In the genomic region with DNA sequence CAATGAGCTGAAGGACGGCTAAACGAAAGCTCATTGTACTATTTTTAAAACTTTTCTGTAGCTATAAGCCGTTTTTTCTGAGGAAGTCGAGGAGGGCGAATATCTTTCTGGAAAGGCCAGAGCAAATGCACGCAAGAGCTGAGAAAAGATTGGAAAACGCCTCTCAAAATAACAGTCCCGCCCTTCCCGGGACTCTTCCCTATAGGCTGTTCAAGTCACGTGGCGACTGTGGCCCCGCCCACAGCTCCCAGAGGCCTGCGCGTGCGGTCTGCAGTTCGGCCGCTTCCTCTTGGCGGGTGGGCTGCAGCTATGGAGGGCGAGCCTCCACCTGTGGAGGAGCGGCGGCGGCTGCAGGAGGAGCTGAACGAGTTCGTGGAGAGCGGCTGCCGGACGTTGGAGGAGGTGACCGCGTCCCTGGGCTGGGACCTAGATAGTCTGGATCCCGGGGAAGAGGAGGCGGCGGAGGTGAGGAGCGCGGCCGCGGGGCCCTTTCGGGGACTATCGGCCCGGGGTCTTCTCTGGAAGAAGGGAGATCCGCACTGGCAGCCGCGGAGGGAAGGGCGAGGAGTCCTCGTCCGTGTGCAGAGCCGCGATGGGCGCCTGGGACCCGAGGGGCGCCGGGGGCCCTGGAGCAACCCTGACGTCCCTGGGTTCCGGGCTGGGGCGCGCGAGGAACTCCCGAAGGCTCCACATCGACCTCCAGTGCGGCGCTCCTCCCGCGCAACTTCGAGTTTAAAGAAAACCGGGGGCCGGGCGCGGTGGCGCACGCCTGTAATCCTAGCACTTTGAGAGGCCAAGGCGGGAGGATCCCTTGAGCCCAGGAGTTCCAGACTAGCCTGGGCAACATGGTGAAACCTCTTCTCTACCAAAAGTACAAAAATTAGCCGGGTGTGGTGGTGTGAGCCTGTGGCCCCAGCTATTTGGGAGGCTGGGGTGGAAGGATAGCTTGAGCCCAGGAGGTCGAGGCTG, we compare ENCODE assay signal across 1 cellular context.
TF ChIP-seq lines count a peak whose summit lies in the region.

A gene with protein sequence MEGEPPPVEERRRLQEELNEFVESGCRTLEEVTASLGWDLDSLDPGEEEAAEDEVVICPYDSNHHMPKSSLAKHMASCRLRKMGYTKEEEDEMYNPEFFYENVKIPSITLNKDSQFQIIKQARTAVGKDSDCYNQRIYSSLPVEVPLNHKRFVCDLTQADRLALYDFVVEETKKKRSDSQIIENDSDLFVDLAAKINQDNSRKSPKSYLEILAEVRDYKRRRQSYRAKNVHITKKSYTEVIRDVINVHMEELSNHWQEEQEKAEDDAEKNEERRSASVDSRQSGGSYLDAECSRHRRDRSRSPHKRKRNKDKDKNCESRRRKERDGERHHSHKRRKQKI (plus strand): TSS at position 250 of the 969 bp plus-strand sequence. CDS start 60 bp downstream, at position 310.

TF ChIP-seq in HepG2, 621 proteins besides CTCF, POLR2A, EP300 and RAD21 (continued from another document and continues in another):
- TF ChIP-seq, protein P1, sequence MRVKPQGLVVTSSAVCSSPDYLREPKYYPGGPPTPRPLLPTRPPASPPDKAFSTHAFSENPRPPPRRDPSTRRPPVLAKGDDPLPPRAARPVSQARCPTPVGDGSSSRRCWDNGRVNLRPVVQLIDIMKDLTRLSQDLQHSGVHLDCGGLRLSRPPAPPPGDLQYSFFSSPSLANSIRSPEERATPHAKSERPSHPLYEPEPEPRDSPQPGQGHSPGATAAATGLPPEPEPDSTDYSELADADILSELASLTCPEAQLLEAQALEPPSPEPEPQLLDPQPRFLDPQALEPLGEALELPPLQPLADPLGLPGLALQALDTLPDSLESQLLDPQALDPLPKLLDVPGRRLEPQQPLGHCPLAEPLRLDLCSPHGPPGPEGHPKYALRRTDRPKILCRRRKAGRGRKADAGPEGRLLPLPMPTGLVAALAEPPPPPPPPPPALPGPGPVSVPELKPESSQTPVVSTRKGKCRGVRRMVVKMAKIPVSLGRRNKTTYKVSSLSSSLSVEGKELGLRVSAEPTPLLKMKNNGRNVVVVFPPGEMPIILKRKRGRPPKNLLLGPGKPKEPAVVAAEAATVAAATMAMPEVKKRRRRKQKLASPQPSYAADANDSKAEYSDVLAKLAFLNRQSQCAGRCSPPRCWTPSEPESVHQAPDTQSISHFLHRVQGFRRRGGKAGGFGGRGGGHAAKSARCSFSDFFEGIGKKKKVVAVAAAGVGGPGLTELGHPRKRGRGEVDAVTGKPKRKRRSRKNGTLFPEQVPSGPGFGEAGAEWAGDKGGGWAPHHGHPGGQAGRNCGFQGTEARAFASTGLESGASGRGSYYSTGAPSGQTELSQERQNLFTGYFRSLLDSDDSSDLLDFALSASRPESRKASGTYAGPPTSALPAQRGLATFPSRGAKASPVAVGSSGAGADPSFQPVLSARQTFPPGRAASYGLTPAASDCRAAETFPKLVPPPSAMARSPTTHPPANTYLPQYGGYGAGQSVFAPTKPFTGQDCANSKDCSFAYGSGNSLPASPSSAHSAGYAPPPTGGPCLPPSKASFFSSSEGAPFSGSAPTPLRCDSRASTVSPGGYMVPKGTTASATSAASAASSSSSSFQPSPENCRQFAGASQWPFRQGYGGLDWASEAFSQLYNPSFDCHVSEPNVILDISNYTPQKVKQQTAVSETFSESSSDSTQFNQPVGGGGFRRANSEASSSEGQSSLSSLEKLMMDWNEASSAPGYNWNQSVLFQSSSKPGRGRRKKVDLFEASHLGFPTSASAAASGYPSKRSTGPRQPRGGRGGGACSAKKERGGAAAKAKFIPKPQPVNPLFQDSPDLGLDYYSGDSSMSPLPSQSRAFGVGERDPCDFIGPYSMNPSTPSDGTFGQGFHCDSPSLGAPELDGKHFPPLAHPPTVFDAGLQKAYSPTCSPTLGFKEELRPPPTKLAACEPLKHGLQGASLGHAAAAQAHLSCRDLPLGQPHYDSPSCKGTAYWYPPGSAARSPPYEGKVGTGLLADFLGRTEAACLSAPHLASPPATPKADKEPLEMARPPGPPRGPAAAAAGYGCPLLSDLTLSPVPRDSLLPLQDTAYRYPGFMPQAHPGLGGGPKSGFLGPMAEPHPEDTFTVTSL (CRISPR knock-in tag; IDR thresholded peaks at IDR 0.05; ENCODE audit: borderline replicate concordance) = 0 out of 2 replicates have a peak, but pooled peaks have one; percentile 26
- TF ChIP-seq ZSCAN31 (CRISPR knock-in tag; IDR thresholded peaks at IDR 0.05; ENCODE audit: low read depth) = peak; percentile 76; the same call in 1 of the 2 replicates
- 0 out of 2 replicates have a peak, but pooled peaks have one; percentile 82 for TF ChIP-seq ZNF446 (CRISPR knock-in tag; IDR thresholded peaks at IDR 0.05)
- peak; percentile 80; the same call in 1 of the 2 replicates for TF ChIP-seq ZNF670 (CRISPR knock-in tag; IDR thresholded peaks at IDR 0.05; ENCODE audit: borderline replicate concordance)
- TF ChIP-seq DR1 (CRISPR knock-in tag; IDR thresholded peaks at IDR 0.05) = peak; percentile 56; the same call in 1 of the 2 replicates
- no peak for TF ChIP-seq NCOR1 (IDR thresholded peaks at IDR 0.05; ENCODE audit: borderline replicate concordance, low read length)
- peak; percentile 87 for TF ChIP-seq ZNF335 (CRISPR knock-in tag; IDR thresholded peaks at IDR 0.05)
- TF ChIP-seq, protein P2, sequence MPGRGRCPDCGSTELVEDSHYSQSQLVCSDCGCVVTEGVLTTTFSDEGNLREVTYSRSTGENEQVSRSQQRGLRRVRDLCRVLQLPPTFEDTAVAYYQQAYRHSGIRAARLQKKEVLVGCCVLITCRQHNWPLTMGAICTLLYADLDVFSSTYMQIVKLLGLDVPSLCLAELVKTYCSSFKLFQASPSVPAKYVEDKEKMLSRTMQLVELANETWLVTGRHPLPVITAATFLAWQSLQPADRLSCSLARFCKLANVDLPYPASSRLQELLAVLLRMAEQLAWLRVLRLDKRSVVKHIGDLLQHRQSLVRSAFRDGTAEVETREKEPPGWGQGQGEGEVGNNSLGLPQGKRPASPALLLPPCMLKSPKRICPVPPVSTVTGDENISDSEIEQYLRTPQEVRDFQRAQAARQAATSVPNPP (CRISPR knock-in tag; IDR thresholded peaks at IDR 0.05) = no peak
- peak; percentile 81 for TF ChIP-seq SAFB2 (CRISPR knock-in tag; IDR thresholded peaks at IDR 0.05; ENCODE audit: borderline replicate concordance, low read depth)
- TF ChIP-seq ZNF235 (CRISPR knock-in tag; IDR thresholded peaks at IDR 0.05; ENCODE audit: borderline replicate concordance) = 0 out of 2 replicates have a peak, but pooled peaks have one; percentile 65
- no peak for TF ChIP-seq ZNF850 (CRISPR knock-in tag; conservative IDR thresholded peaks at IDR 0.05)
- TF ChIP-seq ZNF337 (CRISPR knock-in tag; IDR thresholded peaks at IDR 0.05; ENCODE audit: borderline replicate concordance, low read depth) = no peak
- TF ChIP-seq, protein P3, sequence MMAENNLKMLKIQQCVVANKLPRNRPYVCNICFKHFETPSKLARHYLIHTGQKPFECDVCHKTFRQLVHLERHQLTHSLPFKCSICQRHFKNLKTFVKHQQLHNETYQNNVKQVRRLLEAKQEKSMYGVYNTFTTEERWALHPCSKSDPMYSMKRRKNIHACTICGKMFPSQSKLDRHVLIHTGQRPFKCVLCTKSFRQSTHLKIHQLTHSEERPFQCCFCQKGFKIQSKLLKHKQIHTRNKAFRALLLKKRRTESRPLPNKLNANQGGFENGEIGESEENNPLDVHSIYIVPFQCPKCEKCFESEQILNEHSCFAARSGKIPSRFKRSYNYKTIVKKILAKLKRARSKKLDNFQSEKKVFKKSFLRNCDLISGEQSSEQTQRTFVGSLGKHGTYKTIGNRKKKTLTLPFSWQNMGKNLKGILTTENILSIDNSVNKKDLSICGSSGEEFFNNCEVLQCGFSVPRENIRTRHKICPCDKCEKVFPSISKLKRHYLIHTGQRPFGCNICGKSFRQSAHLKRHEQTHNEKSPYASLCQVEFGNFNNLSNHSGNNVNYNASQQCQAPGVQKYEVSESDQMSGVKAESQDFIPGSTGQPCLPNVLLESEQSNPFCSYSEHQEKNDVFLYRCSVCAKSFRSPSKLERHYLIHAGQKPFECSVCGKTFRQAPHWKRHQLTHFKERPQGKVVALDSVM (CRISPR knock-in tag; IDR thresholded peaks at IDR 0.05) = peak; percentile 89
- TF ChIP-seq ZNF382 (CRISPR knock-in tag; IDR thresholded peaks at IDR 0.05; ENCODE audit: borderline replicate concordance) = no peak
- peak; percentile 59; the same call in 1 of the 2 replicates for TF ChIP-seq IRX3 (CRISPR knock-in tag; IDR thresholded peaks at IDR 0.05; ENCODE audit: borderline replicate concordance, low read depth)
- TF ChIP-seq, protein P4, sequence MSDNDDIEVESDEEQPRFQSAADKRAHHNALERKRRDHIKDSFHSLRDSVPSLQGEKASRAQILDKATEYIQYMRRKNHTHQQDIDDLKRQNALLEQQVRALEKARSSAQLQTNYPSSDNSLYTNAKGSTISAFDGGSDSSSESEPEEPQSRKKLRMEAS (IDR thresholded peaks at IDR 0.05) = peak; percentile 95
- TF ChIP-seq SP4 (CRISPR knock-in tag; IDR thresholded peaks at IDR 0.05) = peak; percentile 95
- TF ChIP-seq, protein P5, sequence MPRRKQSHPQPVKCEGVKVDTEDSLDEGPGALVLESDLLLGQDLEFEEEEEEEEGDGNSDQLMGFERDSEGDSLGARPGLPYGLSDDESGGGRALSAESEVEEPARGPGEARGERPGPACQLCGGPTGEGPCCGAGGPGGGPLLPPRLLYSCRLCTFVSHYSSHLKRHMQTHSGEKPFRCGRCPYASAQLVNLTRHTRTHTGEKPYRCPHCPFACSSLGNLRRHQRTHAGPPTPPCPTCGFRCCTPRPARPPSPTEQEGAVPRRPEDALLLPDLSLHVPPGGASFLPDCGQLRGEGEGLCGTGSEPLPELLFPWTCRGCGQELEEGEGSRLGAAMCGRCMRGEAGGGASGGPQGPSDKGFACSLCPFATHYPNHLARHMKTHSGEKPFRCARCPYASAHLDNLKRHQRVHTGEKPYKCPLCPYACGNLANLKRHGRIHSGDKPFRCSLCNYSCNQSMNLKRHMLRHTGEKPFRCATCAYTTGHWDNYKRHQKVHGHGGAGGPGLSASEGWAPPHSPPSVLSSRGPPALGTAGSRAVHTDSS (CRISPR knock-in tag; conservative IDR thresholded peaks at IDR 0.05) = no peak
- peak; percentile 93 for TF ChIP-seq RBFOX2 (IDR thresholded peaks at IDR 0.05; ENCODE audit: low read depth, low read length)
- no peak for TF ChIP-seq ZNF879 (CRISPR knock-in tag; IDR thresholded peaks at IDR 0.05)
- TF ChIP-seq PRMT3 (CRISPR knock-in tag; IDR thresholded peaks at IDR 0.05; ENCODE audit: borderline replicate concordance, low read depth) = no peak; the same call in 1 of the 2 replicates
- no peak for TF ChIP-seq ZNF256 (CRISPR knock-in tag; conservative IDR thresholded peaks at IDR 0.05)
- TF ChIP-seq ZNF792 (CRISPR knock-in tag; IDR thresholded peaks at IDR 0.05) = peak; percentile 86; the same call in 1 of the 2 replicates
- no peak for TF ChIP-seq MAFK (conservative IDR thresholded peaks at IDR 0.05 in 1 of 2, IDR thresholded peaks at IDR 0.05 in 1 of 2; ENCODE audit: low read length in 2 of 2)
- no peak for TF ChIP-seq HNRNPL (IDR thresholded peaks at IDR 0.05; ENCODE audit: low read depth, low read length)
- TF ChIP-seq, protein P6, sequence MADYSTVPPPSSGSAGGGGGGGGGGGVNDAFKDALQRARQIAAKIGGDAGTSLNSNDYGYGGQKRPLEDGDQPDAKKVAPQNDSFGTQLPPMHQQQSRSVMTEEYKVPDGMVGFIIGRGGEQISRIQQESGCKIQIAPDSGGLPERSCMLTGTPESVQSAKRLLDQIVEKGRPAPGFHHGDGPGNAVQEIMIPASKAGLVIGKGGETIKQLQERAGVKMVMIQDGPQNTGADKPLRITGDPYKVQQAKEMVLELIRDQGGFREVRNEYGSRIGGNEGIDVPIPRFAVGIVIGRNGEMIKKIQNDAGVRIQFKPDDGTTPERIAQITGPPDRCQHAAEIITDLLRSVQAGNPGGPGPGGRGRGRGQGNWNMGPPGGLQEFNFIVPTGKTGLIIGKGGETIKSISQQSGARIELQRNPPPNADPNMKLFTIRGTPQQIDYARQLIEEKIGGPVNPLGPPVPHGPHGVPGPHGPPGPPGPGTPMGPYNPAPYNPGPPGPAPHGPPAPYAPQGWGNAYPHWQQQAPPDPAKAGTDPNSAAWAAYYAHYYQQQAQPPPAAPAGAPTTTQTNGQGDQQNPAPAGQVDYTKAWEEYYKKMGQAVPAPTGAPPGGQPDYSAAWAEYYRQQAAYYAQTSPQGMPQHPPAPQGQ (CRISPR knock-in tag; IDR thresholded peaks at IDR 0.05; ENCODE audit: borderline replicate concordance) = no peak
- TF ChIP-seq KDM5B (CRISPR knock-in tag; IDR thresholded peaks at IDR 0.05; ENCODE audit: borderline replicate concordance) = peak; percentile 90; the same call in 1 of the 2 replicates
- no peak for TF ChIP-seq ZIK1 (CRISPR knock-in tag; IDR thresholded peaks at IDR 0.05; ENCODE audit: borderline replicate concordance, low read depth)
- TF ChIP-seq, protein P7, sequence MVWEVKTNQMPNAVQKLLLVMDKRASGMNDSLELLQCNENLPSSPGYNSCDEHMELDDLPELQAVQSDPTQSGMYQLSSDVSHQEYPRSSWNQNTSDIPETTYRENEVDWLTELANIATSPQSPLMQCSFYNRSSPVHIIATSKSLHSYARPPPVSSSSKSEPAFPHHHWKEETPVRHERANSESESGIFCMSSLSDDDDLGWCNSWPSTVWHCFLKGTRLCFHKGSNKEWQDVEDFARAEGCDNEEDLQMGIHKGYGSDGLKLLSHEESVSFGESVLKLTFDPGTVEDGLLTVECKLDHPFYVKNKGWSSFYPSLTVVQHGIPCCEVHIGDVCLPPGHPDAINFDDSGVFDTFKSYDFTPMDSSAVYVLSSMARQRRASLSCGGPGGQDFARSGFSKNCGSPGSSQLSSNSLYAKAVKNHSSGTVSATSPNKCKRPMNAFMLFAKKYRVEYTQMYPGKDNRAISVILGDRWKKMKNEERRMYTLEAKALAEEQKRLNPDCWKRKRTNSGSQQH (CRISPR knock-in tag; IDR thresholded peaks at IDR 0.05; ENCODE audit: low read depth) = peak; percentile 50; the same call in 1 of the 2 replicates
- TF ChIP-seq, protein P8, sequence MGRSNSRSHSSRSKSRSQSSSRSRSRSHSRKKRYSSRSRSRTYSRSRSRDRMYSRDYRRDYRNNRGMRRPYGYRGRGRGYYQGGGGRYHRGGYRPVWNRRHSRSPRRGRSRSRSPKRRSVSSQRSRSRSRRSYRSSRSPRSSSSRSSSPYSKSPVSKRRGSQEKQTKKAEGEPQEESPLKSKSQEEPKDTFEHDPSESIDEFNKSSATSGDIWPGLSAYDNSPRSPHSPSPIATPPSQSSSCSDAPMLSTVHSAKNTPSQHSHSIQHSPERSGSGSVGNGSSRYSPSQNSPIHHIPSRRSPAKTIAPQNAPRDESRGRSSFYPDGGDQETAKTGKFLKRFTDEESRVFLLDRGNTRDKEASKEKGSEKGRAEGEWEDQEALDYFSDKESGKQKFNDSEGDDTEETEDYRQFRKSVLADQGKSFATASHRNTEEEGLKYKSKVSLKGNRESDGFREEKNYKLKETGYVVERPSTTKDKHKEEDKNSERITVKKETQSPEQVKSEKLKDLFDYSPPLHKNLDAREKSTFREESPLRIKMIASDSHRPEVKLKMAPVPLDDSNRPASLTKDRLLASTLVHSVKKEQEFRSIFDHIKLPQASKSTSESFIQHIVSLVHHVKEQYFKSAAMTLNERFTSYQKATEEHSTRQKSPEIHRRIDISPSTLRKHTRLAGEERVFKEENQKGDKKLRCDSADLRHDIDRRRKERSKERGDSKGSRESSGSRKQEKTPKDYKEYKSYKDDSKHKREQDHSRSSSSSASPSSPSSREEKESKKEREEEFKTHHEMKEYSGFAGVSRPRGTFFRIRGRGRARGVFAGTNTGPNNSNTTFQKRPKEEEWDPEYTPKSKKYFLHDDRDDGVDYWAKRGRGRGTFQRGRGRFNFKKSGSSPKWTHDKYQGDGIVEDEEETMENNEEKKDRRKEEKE (IDR thresholded peaks at IDR 0.05) = no peak
- no peak for TF ChIP-seq ZNF629 (CRISPR knock-in tag; conservative IDR thresholded peaks at IDR 0.05)
- TF ChIP-seq MTA3 (CRISPR knock-in tag; IDR thresholded peaks at IDR 0.05) = no peak
- TF ChIP-seq FOXK1 (CRISPR knock-in tag; IDR thresholded peaks at IDR 0.05; ENCODE audit: borderline replicate concordance, low read depth) = peak; percentile 84
- TF ChIP-seq ZFP41 (CRISPR knock-in tag; IDR thresholded peaks at IDR 0.05; ENCODE audit: borderline replicate concordance) = peak; percentile 91; the same call in 1 of the 2 replicates
- no peak for TF ChIP-seq KAT2B (IDR thresholded peaks at IDR 0.05; ENCODE audit: borderline replicate concordance, low read depth, low read length)
